8 cellular contexts compared by ENCODE assay signal in the genomic region with DNA sequence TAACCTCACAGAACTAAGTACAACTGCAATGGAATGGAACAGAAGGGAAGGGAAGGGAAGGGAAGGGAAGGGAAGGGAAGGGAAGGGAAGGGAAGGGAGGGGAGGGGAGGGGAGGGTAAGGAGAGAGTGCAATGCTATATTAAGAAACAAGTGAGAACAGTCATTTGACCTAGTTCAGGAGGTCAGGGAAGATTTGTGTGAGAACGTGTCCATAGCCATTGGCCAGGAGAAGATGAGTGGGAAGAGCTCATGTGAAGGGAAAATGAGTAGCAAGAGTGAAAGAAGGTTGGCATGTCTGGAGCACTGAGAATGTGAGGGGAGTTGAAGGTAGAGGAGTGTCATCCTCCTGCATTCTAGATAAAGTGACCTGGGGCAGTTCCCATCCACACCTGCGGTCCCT.
"Had no signal": no experiment of that assay in that cellular context is flagged by ENCODE, and none has a peak within 500 bp of the region (broad histone marks: within the 10 kb centered on the region; RNA-seq: fewer than 3 reads in every experiment).

No MANE protein-coding gene starts in this region.

- H3K4me3 ChIP-seq: GM12878 had no signal

- DNase-seq: GDM1, GF-D8 had no signal

- ATAC-seq: GM12878 had no signal

- FAIRE-seq: G401.6, GM12878, GM12891, GM12892, GM18507, GM19239 had no signal
